28 cellular contexts compared by ENCODE assay signal in the genomic region with DNA sequence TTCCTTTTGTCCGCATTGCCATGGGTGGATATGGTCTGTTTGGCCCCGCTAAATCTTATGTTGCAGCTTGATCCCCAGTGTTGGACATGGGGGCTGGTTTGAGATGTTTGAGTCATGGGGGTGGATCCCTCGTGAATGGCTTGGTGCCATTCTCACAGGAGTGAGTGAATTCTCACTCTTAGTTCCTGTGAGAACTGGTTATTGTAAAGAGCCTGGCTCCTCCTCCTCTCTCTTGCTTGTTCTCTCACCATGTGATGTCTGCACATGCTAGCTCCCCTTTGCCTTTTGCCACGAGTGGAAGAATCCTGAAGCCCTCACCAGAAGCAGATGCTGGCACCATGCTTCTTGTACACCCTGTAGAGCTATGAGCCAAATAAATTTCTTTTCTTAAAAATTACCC. TPM values are rescaled to one million over a fixed set of nuclear protein-coding genes. Genes with fewer than 3 reads are reported as not detected.
"Had no signal": no experiment of that assay in that cellular context is flagged by ENCODE, and none has a peak within 500 bp of the region (broad histone marks: within the 10 kb centered on the region; RNA-seq: fewer than 3 reads in every experiment).

No MANE protein-coding gene starts in this region.

- H3K4me3 ChIP-seq: esophagus muscularis mucosa, pancreas, psoas muscle, right atrium auricular region, smooth muscle cell, upper lobe of left lung had no signal

- H3K36me3 Mint-ChIP-seq: activated naive CD4-positive, alpha-beta T cell treated with anti-CD3 and anti-CD28 coated beads, Interleukin-2, amount 50 U/mL, for 72 hours; naive thymus-derived CD4-positive, alpha-beta T cell; stimulated activated memory B cell treated with anti-CD40 and anti-IgM and Interleukin-4, amounts not matched to agents 10 μg/mL and 1 μg/mL and 100 μg/mL, for 72 hours had no signal

- H3K27ac Mint-ChIP-seq: activated naive CD4-positive, alpha-beta T cell treated with anti-CD3 and anti-CD28 coated beads, Interleukin-2, amount 50 U/mL, for 72 hours; activated T-cell treated with anti-CD3 and anti-CD28 coated beads, Interleukin-2, amount 50 U/mL, for 72 hours; dendritic cell treated with granulocyte-macrophage colony-stimulating factor and Interleukin-4, amounts not matched to agents 40 ng/mL and 50 ng/mL, for 4 days; endodermal cell; mesothelial cell of epicardium; naive thymus-derived CD4-positive, alpha-beta T cell; stimulated activated memory B cell treated with anti-CD40 and anti-IgM and Interleukin-4, amounts not matched to agents 10 μg/mL and 1 μg/mL and 100 μg/mL, for 72 hours; stimulated activated naive CD8-positive, alpha-beta T cell treated with anti-CD3 and anti-CD28 coated beads, Interleukin-15, amount 100 ng/mL, for 72 hours had no signal

- H3K4me3 Mint-ChIP-seq: activated T-cell treated with anti-CD3 and anti-CD28 coated beads, Interleukin-2, amount 50 U/mL, for 72 hours; central memory CD8-positive, alpha-beta T cell; dendritic cell treated with granulocyte-macrophage colony-stimulating factor and Interleukin-4, amounts not matched to agents 40 ng/mL and 50 ng/mL, for 4 days; endodermal cell; mesothelial cell of epicardium; naive thymus-derived CD4-positive, alpha-beta T cell; neural crest cell; stimulated activated memory B cell treated with anti-CD40 and anti-IgM and Interleukin-4, amounts not matched to agents 10 μg/mL and 1 μg/mL and 100 μg/mL, for 72 hours; stimulated activated naive CD8-positive, alpha-beta T cell treated with anti-CD3 and anti-CD28 coated beads, Interleukin-15, amount 100 ng/mL, for 72 hours had no signal

- H3K9me3 Mint-ChIP-seq: activated naive CD4-positive, alpha-beta T cell treated with anti-CD3 and anti-CD28 coated beads, Interleukin-2, amount 50 U/mL, for 72 hours; activated T-cell treated with anti-CD3 and anti-CD28 coated beads, Interleukin-2, amount 50 U/mL, for 72 hours; central memory CD8-positive, alpha-beta T cell; dendritic cell treated with granulocyte-macrophage colony-stimulating factor and Interleukin-4, amounts not matched to agents 40 ng/mL and 50 ng/mL, for 4 days had no signal

- H3K4me2 ChIP-seq: smooth muscle cell had no signal

- H3K27me3 ChIP-seq: esophagus muscularis mucosa, pancreas, right atrium auricular region, upper lobe of left lung had no signal

- H3K27ac ChIP-seq: esophagus muscularis mucosa, pancreas, psoas muscle, right atrium auricular region, upper lobe of left lung had no signal

- DNase-seq: activated CD4-positive, alpha-beta T cell treated with anti-CD3 and anti-CD28 coated beads for 4 hours; activated CD4-positive, alpha-beta T cell treated with anti-CD3 and anti-CD28 coated beads, Interleukin-2, amount 50 U/mL, for 4 hours; activated naive CD4-positive, alpha-beta T cell; activated T-cell treated with anti-CD3 and anti-CD28 coated beads for 4 hours; activated T-cell treated with anti-CD3 and anti-CD28 coated beads, Interleukin-2, amount 50 U/mL, for 72 hours; endodermal cell; left ventricle myocardium superior; naive thymus-derived CD4-positive, alpha-beta T cell; nucleus accumbens; pancreas; psoas muscle; stimulated activated CD4-positive, alpha-beta T cell treated with anti-CD3 and anti-CD28 coated beads, Interleukin-1b, Interleukin-23, amount 100 ng/mL, for 48 hours; stimulated activated CD4-positive, alpha-beta T cell treated with anti-CD3 and anti-CD28 coated beads, Interleukin-4, amount 100 ng/mL, for 4 hours; stimulated activated CD8-positive, alpha-beta memory T cell treated with anti-CD3 and anti-CD28 coated beads, Interleukin-4, amount 100 ng/mL, for 48 hours; stimulated activated naive CD8-positive, alpha-beta T cell treated with anti-CD3 and anti-CD28 coated beads, Interleukin-15, amount 100 ng/mL, for 72 hours; substantia nigra; upper lobe of left lung had no signal

- H3K9me3 ChIP-seq: pancreas had no signal

- H3K4me1 Mint-ChIP-seq: endodermal cell; stimulated activated memory B cell treated with anti-CD40 and anti-IgM and Interleukin-4, amounts not matched to agents 10 μg/mL and 1 μg/mL and 100 μg/mL, for 72 hours; stimulated activated naive CD8-positive, alpha-beta T cell treated with anti-CD3 and anti-CD28 coated beads, Interleukin-15, amount 100 ng/mL, for 72 hours had no signal

- H3K27me3 Mint-ChIP-seq: dendritic cell treated with granulocyte-macrophage colony-stimulating factor and Interleukin-4, amounts not matched to agents 40 ng/mL and 50 ng/mL, for 4 days; stimulated activated naive CD8-positive, alpha-beta T cell treated with anti-CD3 and anti-CD28 coated beads, Interleukin-15, amount 100 ng/mL, for 72 hours had no signal

- ATAC-seq: activated naive CD4-positive, alpha-beta T cell treated with anti-CD3 and anti-CD28 coated beads, Interleukin-2, amount 50 U/mL, for 72 hours; activated T-cell treated with anti-CD3 and anti-CD28 coated beads, Interleukin-2, amount 50 U/mL, for 72 hours; left ventricle myocardium superior; naive thymus-derived CD4-positive, alpha-beta T cell; pancreas; stimulated activated memory B cell treated with anti-CD40 and anti-IgM and Interleukin-4, amounts not matched to agents 10 μg/mL and 1 μg/mL and 100 μg/mL, for 72 hours; stimulated activated naive CD8-positive, alpha-beta T cell treated with anti-CD3 and anti-CD28 coated beads, Interleukin-15, amount 100 ng/mL, for 72 hours had no signal

- H3K36me3 ChIP-seq: esophagus muscularis mucosa, pancreas, right atrium auricular region, upper lobe of left lung had no signal

- H3K4me1 ChIP-seq: esophagus muscularis mucosa had no signal

RNA-seq across cellular contexts. Expression of a gene that starts 32.4 kb away (rescaled TPM):
- total RNA-seq: activated naive CD4-positive, alpha-beta T cell treated with anti-CD3 and anti-CD28 coated beads, Interleukin-2, amount 50 U/mL, for 72 hours; activated T-cell treated with anti-CD3 and anti-CD28 coated beads, Interleukin-2, amount 50 U/mL, for 72 hours; lung microvascular endothelial cell; T-helper 2 cell treated with Interferon-gamma antibody and Interleukin-4, amounts not matched to agents 100 ng/mL and 5 ng/mL, for 36 hours had no signal
